Comparison of ENCODE assay signal across 1 cellular context in the genomic region with DNA sequence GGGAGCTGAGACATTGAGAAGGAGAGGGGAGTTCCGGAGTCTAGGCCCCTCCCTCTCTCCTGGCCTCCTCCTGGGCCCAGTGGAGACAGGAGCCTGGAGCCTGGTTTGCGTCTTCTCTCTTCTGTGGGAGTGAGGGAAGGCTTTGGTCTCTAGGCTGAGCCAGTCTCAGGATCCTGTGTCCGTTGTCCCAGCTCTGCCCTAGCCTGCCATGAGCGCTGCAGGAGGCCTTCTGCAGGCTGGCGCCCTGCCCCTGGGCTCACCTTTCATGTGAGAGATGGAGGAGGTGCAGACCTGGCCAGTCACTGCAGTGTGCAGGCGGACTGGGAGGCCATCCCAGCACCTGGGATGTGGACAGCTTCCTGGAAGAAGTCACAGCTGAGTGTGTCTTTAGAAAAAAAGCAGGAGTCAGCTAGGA.
TF ChIP-seq lines count a peak whose summit lies in the region.

No MANE protein-coding gene starts in this region.

TF ChIP-seq in WTC11, 78 proteins besides CTCF, POLR2A, EP300 and RAD21 (continued from another document):
- TF ChIP-seq, protein P1, sequence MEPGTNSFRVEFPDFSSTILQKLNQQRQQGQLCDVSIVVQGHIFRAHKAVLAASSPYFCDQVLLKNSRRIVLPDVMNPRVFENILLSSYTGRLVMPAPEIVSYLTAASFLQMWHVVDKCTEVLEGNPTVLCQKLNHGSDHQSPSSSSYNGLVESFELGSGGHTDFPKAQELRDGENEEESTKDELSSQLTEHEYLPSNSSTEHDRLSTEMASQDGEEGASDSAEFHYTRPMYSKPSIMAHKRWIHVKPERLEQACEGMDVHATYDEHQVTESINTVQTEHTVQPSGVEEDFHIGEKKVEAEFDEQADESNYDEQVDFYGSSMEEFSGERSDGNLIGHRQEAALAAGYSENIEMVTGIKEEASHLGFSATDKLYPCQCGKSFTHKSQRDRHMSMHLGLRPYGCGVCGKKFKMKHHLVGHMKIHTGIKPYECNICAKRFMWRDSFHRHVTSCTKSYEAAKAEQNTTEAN (CRISPR knock-in tag; IDR thresholded peaks at IDR 0.05): no peak
- TF ChIP-seq TCF7 (CRISPR knock-in tag; IDR thresholded peaks at IDR 0.05; ENCODE audit: low read depth) (no peak), ZNF317 (CRISPR knock-in tag; IDR thresholded peaks at IDR 0.05; ENCODE audit: borderline replicate concordance, low read depth) (no peak), RELA (CRISPR knock-in tag; IDR thresholded peaks at IDR 0.05; ENCODE audit: borderline replicate concordance) (no peak), GTF2I (CRISPR knock-in tag; conservative IDR thresholded peaks at IDR 0.05) (no peak), RORB (CRISPR knock-in tag; IDR thresholded peaks at IDR 0.05) (no peak), FOXJ3 (CRISPR knock-in tag; IDR thresholded peaks at IDR 0.05; ENCODE audit: borderline replicate concordance) (no peak), FOXP1 (CRISPR knock-in tag; IDR thresholded peaks at IDR 0.05; ENCODE audit: borderline replicate concordance) (no peak)
TF ChIP-seq in WTC11: peak in this region for 0.
